In the genomic region with DNA sequence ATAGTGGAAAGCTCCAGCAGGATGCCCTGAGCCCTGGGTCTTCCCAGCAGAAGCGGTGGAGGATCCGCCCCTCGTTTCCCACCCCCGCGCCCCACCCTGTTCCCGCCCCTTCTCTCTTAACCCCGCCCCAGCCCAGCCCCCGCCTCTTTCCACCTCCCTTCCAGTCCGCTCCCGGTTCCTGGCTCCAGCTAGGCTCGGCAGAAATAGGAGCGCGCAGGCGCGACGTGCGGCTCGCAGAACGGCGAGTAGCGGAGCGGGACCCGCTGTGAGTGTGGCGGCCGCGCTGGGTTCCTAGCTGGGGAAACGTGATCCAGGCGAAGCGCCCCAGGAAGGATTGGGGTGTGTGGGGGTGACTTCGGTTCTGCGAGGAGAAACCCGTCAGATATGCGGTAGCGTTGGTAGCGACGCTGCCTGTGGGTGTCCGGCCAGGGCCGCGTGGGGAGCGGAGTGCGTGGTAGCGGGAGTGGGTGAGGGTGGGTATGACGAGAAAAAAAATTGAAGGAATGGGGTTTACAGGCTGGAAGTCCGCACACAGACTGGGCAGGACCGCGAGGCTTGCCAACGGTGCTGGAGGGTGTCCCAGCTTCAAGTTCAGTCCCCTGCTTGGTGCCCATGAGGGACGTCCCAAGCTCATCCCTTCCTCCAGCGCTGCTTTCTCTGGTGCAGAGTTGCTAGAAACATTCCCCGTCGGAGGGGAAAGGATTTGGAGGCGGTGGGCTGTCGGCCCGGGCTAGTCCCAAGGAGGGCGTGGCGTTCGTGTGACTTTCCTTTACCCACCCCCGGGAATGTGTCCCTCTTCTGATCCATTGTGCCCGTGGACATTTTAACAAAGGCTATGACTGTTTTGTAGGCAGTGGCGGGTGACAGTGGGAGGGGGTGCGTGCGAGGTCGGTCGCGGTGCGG, we compare ENCODE assay signal across 1 cellular context.
TF ChIP-seq lines count a peak whose summit lies in the region.

A gene (plus strand): TSS at position 234 of the 903 bp plus-strand sequence. CDS start 56,886 bp downstream, outside the sequence.

TF ChIP-seq in K562, 482 proteins besides CTCF, POLR2A, EP300 and RAD21 (continued from another document and continues in another):
- TF ChIP-seq YY1 (IDR thresholded peaks at IDR 0.05; ENCODE audit: borderline replicate concordance in 1 of 3, control insufficient read depth in 1 of 3, extremely low read depth in 1 of 3, insufficient read depth in 3 of 3, insufficient read length in 1 of 3, insufficient replicate concordance in 2 of 3, low read depth in 1 of 3, low read length in 2 of 3) (peak in 1 of 3 experiments; percentile 15), HLTF (IDR thresholded peaks at IDR 0.05) (no peak), MTA3 (IDR thresholded peaks at IDR 0.05; ENCODE audit: borderline replicate concordance) (0 out of 2 replicates have a peak, but pooled peaks have one; percentile 19), RBM25 (IDR thresholded peaks at IDR 0.05; ENCODE audit: low read depth, low read length, severe bottlenecking) (no peak), NFYB (IDR thresholded peaks at IDR 0.05; ENCODE audit: extremely low read depth, insufficient read length) (no peak), POLR2B (IDR thresholded peaks at IDR 0.05; ENCODE audit: low read depth, partially characterized antibody) (no peak), KDM2B (CRISPR knock-in tag; IDR thresholded peaks at IDR 0.05) (no peak), EP400 (IDR thresholded peaks at IDR 0.05) (peak; percentile 53; the same call in 1 of the 2 replicates), ZC3H11A (IDR thresholded peaks at IDR 0.05; ENCODE audit: low read depth, low read length) (no peak), TCF7 (IDR thresholded peaks at IDR 0.05; ENCODE audit: borderline replicate concordance) (no peak), CSDE1 (IDR thresholded peaks at IDR 0.05) (no peak), SRSF7 (optimal IDR thresholded peaks at IDR 0.05; ENCODE audit: low read depth, low read length) (no peak), ZNF583 (CRISPR knock-in tag; IDR thresholded peaks at IDR 0.05) (no peak), PHF21A (IDR thresholded peaks at IDR 0.05; ENCODE audit: borderline replicate concordance, low read depth) (no peak), ZNF445 (CRISPR knock-in tag; IDR thresholded peaks at IDR 0.05; ENCODE audit: low read depth) (no peak), TAF15 (IDR thresholded peaks at IDR 0.05; ENCODE audit: low read depth, low read length) (no peak), GABPB2 (CRISPR knock-in tag; conservative IDR thresholded peaks at IDR 0.05) (no peak), ZNF57 (CRISPR knock-in tag; IDR thresholded peaks at IDR 0.05) (no peak), TAF9B (IDR thresholded peaks at IDR 0.05; ENCODE audit: partially characterized antibody) (no peak), SOX6 (IDR thresholded peaks at IDR 0.05) (no peak), PURB (CRISPR knock-in tag; IDR thresholded peaks at IDR 0.05; ENCODE audit: low read depth) (no peak), CBX1 (IDR thresholded peaks at IDR 0.05; ENCODE audit: low read depth) (no peak), ZNF175 (CRISPR knock-in tag; IDR thresholded peaks at IDR 0.05; ENCODE audit: low read depth) (no peak), ZNF589 (CRISPR knock-in tag; IDR thresholded peaks at IDR 0.05; ENCODE audit: low read depth) (no peak), NFIX (CRISPR knock-in tag; IDR thresholded peaks at IDR 0.05; ENCODE audit: low read depth) (no peak), NRF1 (conservative IDR thresholded peaks at IDR 0.05 in 1 of 2, IDR thresholded peaks at IDR 0.05 in 1 of 2) (peak; percentile 81 to 83), ZKSCAN1 (IDR thresholded peaks at IDR 0.05; ENCODE audit: low read depth, low read length) (no peak), NCOR1 (IDR thresholded peaks at IDR 0.05) (no peak), HEY1 (CRISPR knock-in tag; IDR thresholded peaks at IDR 0.05; ENCODE audit: borderline replicate concordance) (no peak), SIX5 (IDR thresholded peaks at IDR 0.05; ENCODE audit: borderline replicate concordance in 1 of 2, insufficient read depth in 1 of 2, low read depth in 1 of 2, low read length in 2 of 2) (no peak), ZNF347 (CRISPR knock-in tag; IDR thresholded peaks at IDR 0.05; ENCODE audit: low read depth) (no peak), SRSF9 (IDR thresholded peaks at IDR 0.05; ENCODE audit: borderline replicate concordance, low read depth, low read length) (no peak), SMARCB1 (IDR thresholded peaks at IDR 0.05; ENCODE audit: insufficient read length, low read depth) (no peak)
- TF ChIP-seq, protein P1, sequence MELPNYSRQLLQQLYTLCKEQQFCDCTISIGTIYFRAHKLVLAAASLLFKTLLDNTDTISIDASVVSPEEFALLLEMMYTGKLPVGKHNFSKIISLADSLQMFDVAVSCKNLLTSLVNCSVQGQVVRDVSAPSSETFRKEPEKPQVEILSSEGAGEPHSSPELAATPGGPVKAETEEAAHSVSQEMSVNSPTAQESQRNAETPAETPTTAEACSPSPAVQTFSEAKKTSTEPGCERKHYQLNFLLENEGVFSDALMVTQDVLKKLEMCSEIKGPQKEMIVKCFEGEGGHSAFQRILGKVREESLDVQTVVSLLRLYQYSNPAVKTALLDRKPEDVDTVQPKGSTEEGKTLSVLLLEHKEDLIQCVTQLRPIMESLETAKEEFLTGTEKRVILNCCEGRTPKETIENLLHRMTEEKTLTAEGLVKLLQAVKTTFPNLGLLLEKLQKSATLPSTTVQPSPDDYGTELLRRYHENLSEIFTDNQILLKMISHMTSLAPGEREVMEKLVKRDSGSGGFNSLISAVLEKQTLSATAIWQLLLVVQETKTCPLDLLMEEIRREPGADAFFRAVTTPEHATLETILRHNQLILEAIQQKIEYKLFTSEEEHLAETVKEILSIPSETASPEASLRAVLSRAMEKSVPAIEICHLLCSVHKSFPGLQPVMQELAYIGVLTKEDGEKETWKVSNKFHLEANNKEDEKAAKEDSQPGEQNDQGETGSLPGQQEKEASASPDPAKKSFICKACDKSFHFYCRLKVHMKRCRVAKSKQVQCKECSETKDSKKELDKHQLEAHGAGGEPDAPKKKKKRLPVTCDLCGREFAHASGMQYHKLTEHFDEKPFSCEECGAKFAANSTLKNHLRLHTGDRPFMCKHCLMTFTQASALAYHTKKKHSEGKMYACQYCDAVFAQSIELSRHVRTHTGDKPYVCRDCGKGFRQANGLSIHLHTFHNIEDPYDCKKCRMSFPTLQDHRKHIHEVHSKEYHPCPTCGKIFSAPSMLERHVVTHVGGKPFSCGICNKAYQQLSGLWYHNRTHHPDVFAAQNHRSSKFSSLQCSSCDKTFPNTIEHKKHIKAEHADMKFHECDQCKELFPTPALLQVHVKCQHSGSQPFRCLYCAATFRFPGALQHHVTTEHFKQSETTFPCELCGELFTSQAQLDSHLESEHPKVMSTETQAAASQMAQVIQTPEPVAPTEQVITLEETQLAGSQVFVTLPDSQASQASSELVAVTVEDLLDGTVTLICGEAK (IDR thresholded peaks at IDR 0.05), result no peak
- TF ChIP-seq, protein P1 (CRISPR knock-in tag; IDR thresholded peaks at IDR 0.05), result no peak
- TF ChIP-seq, protein P2, sequence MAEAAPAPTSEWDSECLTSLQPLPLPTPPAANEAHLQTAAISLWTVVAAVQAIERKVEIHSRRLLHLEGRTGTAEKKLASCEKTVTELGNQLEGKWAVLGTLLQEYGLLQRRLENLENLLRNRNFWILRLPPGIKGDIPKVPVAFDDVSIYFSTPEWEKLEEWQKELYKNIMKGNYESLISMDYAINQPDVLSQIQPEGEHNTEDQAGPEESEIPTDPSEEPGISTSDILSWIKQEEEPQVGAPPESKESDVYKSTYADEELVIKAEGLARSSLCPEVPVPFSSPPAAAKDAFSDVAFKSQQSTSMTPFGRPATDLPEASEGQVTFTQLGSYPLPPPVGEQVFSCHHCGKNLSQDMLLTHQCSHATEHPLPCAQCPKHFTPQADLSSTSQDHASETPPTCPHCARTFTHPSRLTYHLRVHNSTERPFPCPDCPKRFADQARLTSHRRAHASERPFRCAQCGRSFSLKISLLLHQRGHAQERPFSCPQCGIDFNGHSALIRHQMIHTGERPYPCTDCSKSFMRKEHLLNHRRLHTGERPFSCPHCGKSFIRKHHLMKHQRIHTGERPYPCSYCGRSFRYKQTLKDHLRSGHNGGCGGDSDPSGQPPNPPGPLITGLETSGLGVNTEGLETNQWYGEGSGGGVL (CRISPR knock-in tag; IDR thresholded peaks at IDR 0.05), result no peak
- TF ChIP-seq, protein P3, sequence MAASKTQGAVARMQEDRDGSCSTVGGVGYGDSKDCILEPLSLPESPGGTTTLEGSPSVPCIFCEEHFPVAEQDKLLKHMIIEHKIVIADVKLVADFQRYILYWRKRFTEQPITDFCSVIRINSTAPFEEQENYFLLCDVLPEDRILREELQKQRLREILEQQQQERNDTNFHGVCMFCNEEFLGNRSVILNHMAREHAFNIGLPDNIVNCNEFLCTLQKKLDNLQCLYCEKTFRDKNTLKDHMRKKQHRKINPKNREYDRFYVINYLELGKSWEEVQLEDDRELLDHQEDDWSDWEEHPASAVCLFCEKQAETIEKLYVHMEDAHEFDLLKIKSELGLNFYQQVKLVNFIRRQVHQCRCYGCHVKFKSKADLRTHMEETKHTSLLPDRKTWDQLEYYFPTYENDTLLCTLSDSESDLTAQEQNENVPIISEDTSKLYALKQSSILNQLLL (CRISPR knock-in tag; IDR thresholded peaks at IDR 0.05; ENCODE audit: borderline replicate concordance), result no peak
- TF ChIP-seq, protein P4, sequence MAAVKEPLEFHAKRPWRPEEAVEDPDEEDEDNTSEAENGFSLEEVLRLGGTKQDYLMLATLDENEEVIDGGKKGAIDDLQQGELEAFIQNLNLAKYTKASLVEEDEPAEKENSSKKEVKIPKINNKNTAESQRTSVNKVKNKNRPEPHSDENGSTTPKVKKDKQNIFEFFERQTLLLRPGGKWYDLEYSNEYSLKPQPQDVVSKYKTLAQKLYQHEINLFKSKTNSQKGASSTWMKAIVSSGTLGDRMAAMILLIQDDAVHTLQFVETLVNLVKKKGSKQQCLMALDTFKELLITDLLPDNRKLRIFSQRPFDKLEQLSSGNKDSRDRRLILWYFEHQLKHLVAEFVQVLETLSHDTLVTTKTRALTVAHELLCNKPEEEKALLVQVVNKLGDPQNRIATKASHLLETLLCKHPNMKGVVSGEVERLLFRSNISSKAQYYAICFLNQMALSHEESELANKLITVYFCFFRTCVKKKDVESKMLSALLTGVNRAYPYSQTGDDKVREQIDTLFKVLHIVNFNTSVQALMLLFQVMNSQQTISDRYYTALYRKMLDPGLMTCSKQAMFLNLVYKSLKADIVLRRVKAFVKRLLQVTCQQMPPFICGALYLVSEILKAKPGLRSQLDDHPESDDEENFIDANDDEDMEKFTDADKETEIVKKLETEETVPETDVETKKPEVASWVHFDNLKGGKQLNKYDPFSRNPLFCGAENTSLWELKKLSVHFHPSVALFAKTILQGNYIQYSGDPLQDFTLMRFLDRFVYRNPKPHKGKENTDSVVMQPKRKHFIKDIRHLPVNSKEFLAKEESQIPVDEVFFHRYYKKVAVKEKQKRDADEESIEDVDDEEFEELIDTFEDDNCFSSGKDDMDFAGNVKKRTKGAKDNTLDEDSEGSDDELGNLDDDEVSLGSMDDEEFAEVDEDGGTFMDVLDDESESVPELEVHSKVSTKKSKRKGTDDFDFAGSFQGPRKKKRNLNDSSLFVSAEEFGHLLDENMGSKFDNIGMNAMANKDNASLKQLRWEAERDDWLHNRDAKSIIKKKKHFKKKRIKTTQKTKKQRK (IDR thresholded peaks at IDR 0.05; ENCODE audit: borderline replicate concordance, low read depth, low read length), result no peak
- TF ChIP-seq, protein P5, sequence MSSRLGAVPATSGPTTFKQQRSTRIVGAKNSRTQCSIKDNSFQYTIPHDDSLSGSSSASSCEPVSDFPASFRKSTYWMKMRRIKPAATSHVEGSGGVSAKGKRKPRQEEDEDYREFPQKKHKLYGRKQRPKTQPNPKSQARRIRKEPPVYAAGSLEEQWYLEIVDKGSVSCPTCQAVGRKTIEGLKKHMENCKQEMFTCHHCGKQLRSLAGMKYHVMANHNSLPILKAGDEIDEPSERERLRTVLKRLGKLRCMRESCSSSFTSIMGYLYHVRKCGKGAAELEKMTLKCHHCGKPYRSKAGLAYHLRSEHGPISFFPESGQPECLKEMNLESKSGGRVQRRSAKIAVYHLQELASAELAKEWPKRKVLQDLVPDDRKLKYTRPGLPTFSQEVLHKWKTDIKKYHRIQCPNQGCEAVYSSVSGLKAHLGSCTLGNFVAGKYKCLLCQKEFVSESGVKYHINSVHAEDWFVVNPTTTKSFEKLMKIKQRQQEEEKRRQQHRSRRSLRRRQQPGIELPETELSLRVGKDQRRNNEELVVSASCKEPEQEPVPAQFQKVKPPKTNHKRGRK (tag; IDR thresholded peaks at IDR 0.05), result no peak
- TF ChIP-seq, protein P6, sequence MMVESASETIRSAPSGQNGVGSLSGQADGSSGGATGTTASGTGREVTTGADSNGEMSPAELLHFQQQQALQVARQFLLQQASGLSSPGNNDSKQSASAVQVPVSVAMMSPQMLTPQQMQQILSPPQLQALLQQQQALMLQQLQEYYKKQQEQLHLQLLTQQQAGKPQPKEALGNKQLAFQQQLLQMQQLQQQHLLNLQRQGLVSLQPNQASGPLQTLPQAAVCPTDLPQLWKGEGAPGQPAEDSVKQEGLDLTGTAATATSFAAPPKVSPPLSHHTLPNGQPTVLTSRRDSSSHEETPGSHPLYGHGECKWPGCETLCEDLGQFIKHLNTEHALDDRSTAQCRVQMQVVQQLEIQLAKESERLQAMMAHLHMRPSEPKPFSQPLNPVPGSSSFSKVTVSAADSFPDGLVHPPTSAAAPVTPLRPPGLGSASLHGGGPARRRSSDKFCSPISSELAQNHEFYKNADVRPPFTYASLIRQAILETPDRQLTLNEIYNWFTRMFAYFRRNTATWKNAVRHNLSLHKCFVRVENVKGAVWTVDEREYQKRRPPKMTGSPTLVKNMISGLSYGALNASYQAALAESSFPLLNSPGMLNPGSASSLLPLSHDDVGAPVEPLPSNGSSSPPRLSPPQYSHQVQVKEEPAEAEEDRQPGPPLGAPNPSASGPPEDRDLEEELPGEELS (CRISPR knock-in tag; IDR thresholded peaks at IDR 0.05; ENCODE audit: borderline replicate concordance), result no peak
